ENCODE assay signal across 1 cellular context in the genomic region with DNA sequence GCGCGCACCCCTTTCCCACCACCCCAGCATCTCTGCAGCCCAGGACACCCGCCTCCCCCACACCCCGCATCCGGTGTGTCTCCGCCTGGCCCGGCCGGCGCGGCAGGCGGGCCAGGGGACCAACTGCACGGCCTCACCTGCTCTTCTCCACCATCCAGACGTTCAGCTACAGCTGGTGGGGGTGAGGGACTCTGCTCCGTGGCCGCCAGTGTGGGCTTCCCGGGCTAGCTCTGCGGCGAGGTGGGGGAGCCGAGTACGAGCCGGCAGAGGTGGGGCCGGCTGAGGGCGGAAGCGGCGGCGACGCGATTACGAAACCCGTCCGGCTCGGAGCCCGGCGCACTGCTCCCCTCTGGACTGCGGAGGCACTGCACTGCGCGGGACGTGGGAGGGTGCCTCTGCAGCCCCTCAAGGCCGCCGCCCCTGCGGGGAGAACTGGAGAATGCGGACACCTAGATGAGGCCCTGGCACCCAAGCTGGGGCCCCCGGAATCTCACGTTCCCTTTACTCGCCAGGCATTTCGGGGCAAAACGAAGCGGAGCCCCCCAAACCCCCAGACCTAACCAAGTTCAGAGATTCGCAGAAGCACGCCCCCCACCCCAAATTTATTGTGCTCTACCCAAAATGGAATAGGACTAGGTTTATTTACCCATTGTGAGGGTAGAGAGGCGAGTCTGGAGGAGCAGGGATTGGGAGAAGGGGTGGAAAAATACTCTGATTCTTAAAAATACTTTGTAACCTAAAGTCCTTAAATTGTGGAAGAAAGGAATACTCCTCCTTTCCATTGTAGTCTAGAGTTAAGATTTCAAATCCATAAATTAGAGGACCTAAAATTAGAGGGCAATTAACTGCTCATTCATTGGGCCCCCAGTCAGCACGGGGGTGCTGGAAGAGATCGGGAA.
A peak's percentile ranks its signal among the peaks of the same experiment; 100 is the strongest.
TF ChIP-seq lines count a peak whose summit lies in the region.

Gene CDC42SE1 (minus strand): TSS at position 281 of the 899 bp plus-strand sequence. CDS start 3,892 bp downstream, outside the sequence.

TF ChIP-seq in HepG2, 621 proteins besides CTCF, POLR2A, EP300 and RAD21 (continued from another document and continues in another):
- TF ChIP-seq MEIS2 (CRISPR knock-in tag; IDR thresholded peaks at IDR 0.05) = no peak
- no peak for TF ChIP-seq ZNF549 (CRISPR knock-in tag; IDR thresholded peaks at IDR 0.05)
- peak; percentile 85; the same call in 1 of the 2 replicates for TF ChIP-seq ZBTB7B (CRISPR knock-in tag; IDR thresholded peaks at IDR 0.05)
- peak; percentile 70; the same call in 1 of the 2 replicates for TF ChIP-seq ZNF563 (CRISPR knock-in tag; IDR thresholded peaks at IDR 0.05)
- no peak; the same call in 1 of the 2 replicates for TF ChIP-seq ZNF430 (CRISPR knock-in tag; IDR thresholded peaks at IDR 0.05)
- TF ChIP-seq, protein P1, sequence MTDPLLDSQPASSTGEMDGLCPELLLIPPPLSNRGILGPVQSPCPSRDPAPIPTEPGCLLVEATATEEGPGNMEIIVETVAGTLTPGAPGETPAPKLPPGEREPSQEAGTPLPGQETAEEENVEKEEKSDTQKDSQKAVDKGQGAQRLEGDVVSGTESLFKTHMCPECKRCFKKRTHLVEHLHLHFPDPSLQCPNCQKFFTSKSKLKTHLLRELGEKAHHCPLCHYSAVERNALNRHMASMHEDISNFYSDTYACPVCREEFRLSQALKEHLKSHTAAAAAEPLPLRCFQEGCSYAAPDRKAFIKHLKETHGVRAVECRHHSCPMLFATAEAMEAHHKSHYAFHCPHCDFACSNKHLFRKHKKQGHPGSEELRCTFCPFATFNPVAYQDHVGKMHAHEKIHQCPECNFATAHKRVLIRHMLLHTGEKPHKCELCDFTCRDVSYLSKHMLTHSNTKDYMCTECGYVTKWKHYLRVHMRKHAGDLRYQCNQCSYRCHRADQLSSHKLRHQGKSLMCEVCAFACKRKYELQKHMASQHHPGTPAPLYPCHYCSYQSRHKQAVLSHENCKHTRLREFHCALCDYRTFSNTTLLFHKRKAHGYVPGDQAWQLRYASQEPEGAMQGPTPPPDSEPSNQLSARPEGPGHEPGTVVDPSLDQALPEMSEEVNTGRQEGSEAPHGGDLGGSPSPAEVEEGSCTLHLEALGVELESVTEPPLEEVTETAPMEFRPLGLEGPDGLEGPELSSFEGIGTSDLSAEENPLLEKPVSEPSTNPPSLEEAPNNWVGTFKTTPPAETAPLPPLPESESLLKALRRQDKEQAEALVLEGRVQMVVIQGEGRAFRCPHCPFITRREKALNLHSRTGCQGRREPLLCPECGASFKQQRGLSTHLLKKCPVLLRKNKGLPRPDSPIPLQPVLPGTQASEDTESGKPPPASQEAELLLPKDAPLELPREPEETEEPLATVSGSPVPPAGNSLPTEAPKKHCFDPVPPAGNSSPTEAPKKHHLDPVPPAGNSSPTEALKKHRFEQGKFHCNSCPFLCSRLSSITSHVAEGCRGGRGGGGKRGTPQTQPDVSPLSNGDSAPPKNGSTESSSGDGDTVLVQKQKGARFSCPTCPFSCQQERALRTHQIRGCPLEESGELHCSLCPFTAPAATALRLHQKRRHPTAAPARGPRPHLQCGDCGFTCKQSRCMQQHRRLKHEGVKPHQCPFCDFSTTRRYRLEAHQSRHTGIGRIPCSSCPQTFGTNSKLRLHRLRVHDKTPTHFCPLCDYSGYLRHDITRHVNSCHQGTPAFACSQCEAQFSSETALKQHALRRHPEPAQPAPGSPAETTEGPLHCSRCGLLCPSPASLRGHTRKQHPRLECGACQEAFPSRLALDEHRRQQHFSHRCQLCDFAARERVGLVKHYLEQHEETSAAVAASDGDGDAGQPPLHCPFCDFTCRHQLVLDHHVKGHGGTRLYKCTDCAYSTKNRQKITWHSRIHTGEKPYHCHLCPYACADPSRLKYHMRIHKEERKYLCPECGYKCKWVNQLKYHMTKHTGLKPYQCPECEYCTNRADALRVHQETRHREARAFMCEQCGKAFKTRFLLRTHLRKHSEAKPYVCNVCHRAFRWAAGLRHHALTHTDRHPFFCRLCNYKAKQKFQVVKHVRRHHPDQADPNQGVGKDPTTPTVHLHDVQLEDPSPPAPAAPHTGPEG (CRISPR knock-in tag; IDR thresholded peaks at IDR 0.05) = no peak
- TF ChIP-seq, protein P2, sequence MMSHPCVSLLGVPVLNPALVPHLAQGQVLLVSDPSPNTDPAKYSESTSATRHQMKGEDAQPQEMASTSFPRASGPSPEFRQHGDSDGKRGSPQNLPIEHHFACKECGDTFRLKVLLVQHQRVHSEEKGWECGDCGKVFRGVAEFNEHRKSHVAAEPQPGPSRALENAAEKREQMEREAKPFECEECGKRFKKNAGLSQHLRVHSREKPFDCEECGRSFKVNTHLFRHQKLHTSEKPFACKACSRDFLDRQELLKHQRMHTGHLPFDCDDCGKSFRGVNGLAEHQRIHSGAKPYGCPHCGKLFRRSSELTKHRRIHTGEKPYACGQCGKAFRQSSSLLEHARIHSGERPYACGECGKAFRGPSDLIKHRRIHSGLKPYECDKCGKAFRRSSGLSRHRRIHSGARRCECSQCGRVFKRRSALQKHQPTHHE (CRISPR knock-in tag; IDR thresholded peaks at IDR 0.05; ENCODE audit: borderline replicate concordance) = peak; percentile 73; the same call in 1 of the 2 replicates
- peak; percentile 71 for TF ChIP-seq HNRNPLL (IDR thresholded peaks at IDR 0.05; ENCODE audit: low read depth, low read length, poor library complexity, severe bottlenecking)
- TF ChIP-seq RNF2 (conservative IDR thresholded peaks at IDR 0.05; ENCODE audit: low read depth) = no peak
- TF ChIP-seq NFRKB (IDR thresholded peaks at IDR 0.05) = no peak
- TF ChIP-seq ELF3 (CRISPR knock-in tag; IDR thresholded peaks at IDR 0.05) = peak; percentile 85
- TF ChIP-seq ELF1 (CRISPR knock-in tag; IDR thresholded peaks at IDR 0.05) = peak; percentile 88
- TF ChIP-seq RORA (CRISPR knock-in tag; IDR thresholded peaks at IDR 0.05) = no peak
- TF ChIP-seq RAD51 (IDR thresholded peaks at IDR 0.05; ENCODE audit: borderline replicate concordance) = no peak
- TF ChIP-seq, protein P3, sequence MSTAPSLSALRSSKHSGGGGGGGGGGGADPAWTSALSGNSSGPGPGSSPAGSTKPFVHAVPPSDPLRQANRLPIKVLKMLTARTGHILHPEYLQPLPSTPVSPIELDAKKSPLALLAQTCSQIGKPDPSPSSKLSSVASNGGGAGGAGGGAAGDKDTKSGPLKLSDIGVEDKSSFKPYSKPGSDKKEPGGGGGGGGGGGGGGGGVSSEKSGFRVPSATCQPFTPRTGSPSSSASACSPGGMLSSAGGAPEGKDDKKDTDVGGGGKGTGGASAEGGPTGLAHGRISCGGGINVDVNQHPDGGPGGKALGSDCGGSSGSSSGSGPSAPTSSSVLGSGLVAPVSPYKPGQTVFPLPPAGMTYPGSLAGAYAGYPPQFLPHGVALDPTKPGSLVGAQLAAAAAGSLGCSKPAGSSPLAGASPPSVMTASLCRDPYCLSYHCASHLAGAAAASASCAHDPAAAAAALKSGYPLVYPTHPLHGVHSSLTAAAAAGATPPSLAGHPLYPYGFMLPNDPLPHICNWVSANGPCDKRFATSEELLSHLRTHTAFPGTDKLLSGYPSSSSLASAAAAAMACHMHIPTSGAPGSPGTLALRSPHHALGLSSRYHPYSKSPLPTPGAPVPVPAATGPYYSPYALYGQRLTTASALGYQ (CRISPR knock-in tag; IDR thresholded peaks at IDR 0.05) = no peak
- no peak for TF ChIP-seq ZFYVE20 (CRISPR knock-in tag; IDR thresholded peaks at IDR 0.05; ENCODE audit: borderline replicate concordance, low read depth)
- TF ChIP-seq, protein P4, sequence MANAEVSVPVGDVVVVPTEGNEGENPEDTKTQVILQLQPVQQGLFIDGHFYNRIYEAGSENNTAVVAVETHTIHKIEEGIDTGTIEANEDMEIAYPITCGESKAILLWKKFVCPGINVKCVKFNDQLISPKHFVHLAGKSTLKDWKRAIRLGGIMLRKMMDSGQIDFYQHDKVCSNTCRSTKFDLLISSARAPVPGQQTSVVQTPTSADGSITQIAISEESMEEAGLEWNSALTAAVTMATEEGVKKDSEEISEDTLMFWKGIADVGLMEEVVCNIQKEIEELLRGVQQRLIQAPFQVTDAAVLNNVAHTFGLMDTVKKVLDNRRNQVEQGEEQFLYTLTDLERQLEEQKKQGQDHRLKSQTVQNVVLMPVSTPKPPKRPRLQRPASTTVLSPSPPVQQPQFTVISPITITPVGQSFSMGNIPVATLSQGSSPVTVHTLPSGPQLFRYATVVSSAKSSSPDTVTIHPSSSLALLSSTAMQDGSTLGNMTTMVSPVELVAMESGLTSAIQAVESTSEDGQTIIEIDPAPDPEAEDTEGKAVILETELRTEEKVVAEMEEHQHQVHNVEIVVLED (CRISPR knock-in tag; IDR thresholded peaks at IDR 0.05; ENCODE audit: borderline replicate concordance) = peak; percentile 71
- TF ChIP-seq, protein P5, sequence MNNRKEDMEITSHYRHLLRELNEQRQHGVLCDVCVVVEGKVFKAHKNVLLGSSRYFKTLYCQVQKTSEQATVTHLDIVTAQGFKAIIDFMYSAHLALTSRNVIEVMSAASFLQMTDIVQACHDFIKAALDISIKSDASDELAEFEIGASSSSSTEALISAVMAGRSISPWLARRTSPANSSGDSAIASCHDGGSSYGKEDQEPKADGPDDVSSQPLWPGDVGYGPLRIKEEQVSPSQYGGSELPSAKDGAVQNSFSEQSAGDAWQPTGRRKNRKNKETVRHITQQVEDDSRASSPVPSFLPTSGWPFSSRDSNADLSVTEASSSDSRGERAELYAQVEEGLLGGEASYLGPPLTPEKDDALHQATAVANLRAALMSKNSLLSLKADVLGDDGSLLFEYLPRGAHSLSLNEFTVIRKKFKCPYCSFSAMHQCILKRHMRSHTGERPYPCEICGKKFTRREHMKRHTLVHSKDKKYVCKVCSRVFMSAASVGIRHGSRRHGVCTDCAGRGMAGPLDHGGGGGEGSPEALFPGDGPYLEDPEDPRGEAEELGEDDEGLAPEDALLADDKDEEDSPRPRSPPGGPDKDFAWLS (CRISPR knock-in tag; IDR thresholded peaks at IDR 0.05; ENCODE audit: borderline replicate concordance) = no peak
- no peak for TF ChIP-seq FUBP1 (CRISPR knock-in tag; IDR thresholded peaks at IDR 0.05; ENCODE audit: borderline replicate concordance)
- TF ChIP-seq ZNF232 (CRISPR knock-in tag; IDR thresholded peaks at IDR 0.05; ENCODE audit: borderline replicate concordance) = no peak
- no peak for TF ChIP-seq AGO1 (IDR thresholded peaks at IDR 0.05; ENCODE audit: low read depth, low read length, poor library complexity, severe bottlenecking)
- peak; percentile 66 for TF ChIP-seq FOXO1 (CRISPR knock-in tag; IDR thresholded peaks at IDR 0.05)
- TF ChIP-seq ZFP90 (CRISPR knock-in tag; IDR thresholded peaks at IDR 0.05; ENCODE audit: borderline replicate concordance) = no peak; the same call in 1 of the 2 replicates
- TF ChIP-seq KLF15 (CRISPR knock-in tag; IDR thresholded peaks at IDR 0.05; ENCODE audit: borderline replicate concordance) = no peak
- TF ChIP-seq, protein P6, sequence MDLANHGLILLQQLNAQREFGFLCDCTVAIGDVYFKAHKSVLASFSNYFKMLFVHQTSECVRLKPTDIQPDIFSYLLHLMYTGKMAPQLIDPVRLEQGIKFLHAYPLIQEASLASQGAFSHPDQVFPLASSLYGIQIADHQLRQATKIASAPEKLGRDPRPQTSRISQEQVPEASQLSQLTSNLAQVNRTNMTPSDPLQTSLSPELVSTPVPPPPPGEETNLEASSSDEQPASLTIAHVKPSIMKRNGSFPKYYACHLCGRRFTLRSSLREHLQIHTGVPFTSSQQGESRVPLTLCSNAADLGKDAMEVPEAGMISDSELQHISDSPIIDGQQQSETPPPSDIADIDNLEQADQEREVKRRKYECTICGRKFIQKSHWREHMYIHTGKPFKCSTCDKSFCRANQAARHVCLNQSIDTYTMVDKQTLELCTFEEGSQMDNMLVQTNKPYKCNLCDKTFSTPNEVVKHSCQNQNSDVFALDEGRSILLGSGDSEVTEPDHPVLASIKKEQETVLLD (CRISPR knock-in tag; IDR thresholded peaks at IDR 0.05; ENCODE audit: low read depth) = peak; percentile 62; the same call in 1 of the 2 replicates
- TF ChIP-seq SNAI1 (CRISPR knock-in tag; IDR thresholded peaks at IDR 0.05; ENCODE audit: borderline replicate concordance) = no peak
- no peak for TF ChIP-seq RARG (CRISPR knock-in tag; IDR thresholded peaks at IDR 0.05; ENCODE audit: low read depth)
- TF ChIP-seq RBAK (CRISPR knock-in tag; IDR thresholded peaks at IDR 0.05) = no peak; the same call in 1 of the 2 replicates
- no peak for TF ChIP-seq ZNF224 (CRISPR knock-in tag; IDR thresholded peaks at IDR 0.05)
- no peak for TF ChIP-seq ATM (IDR thresholded peaks at IDR 0.05; ENCODE audit: borderline replicate concordance)
- peak; percentile 56; the same call in 1 of the 2 replicates for TF ChIP-seq SIN3A (IDR thresholded peaks at IDR 0.05; ENCODE audit: borderline replicate concordance, low read depth, low read length)
- TF ChIP-seq CHD2 (IDR thresholded peaks at IDR 0.05; ENCODE audit: low read depth, low read length) = no peak
- TF ChIP-seq KDM3A (CRISPR knock-in tag; IDR thresholded peaks at IDR 0.05; ENCODE audit: low read depth) = peak; percentile 66; the same call in 1 of the 2 replicates
- TF ChIP-seq SALL2 (CRISPR knock-in tag; IDR thresholded peaks at IDR 0.05) = no peak
- no peak for TF ChIP-seq ZNF326 (CRISPR knock-in tag; IDR thresholded peaks at IDR 0.05; ENCODE audit: borderline replicate concordance)
- TF ChIP-seq ZNF253 (CRISPR knock-in tag; IDR thresholded peaks at IDR 0.05; ENCODE audit: borderline replicate concordance) = no peak
- no peak for TF ChIP-seq ZUFSP (CRISPR knock-in tag; IDR thresholded peaks at IDR 0.05; ENCODE audit: borderline replicate concordance)
- TF ChIP-seq MBNL3 (CRISPR knock-in tag; conservative IDR thresholded peaks at IDR 0.05) = no peak
- no peak for TF ChIP-seq HNF4G (IDR thresholded peaks at IDR 0.05; ENCODE audit: borderline replicate concordance, low read depth, low read length)
- peak; percentile 61; the same call in 1 of the 2 replicates for TF ChIP-seq HNF4G (CRISPR knock-in tag; IDR thresholded peaks at IDR 0.05; ENCODE audit: borderline replicate concordance, low read depth)
